ENCODE assay signal across 8 cellular contexts in genomic region chr15:83108266-83109219, GRCh38. TPM values are rescaled to one million over a fixed set of nuclear protein-coding genes. Genes with fewer than 3 reads are reported as not detected.
A peak's percentile ranks its signal among the peaks of the same experiment; 100 is the strongest.
DNase-seq lines count a peak whose midpoint lies in the region; ATAC-seq and TF ChIP-seq lines count a peak whose summit lies in the region.

No MANE protein-coding gene starts in this region.

- H3K36me3 ChIP-seq in OCI-LY3 (replicated peaks; ENCODE audit: low read depth, low read length), result no peaks in the 10 kb centered on the region

- H3K9ac ChIP-seq in OCI-LY3 (ENCODE audit: low read length), result peak overlapping the region; percentile 66

- peaks cover 16% of the 10 kb centered on the region for H3K4me1 ChIP-seq in OCI-LY3 (ENCODE audit: low read length)

- H3K4me3 ChIP-seq in OCI-LY3 (ENCODE audit: low read length) (peak overlapping the region; percentile 81), coronary artery (peak overlapping the region; percentile 73)

- no peaks in the 10 kb centered on the region for H3K9me3 Mint-ChIP-seq in activated T-cell treated with anti-CD3 and anti-CD28 coated beads, Interleukin-2, amount 50 U/mL, for 4 hours
- peaks cover 5% of the 10 kb centered on the region for H3K9me3 Mint-ChIP-seq in mesothelial cell of epicardium

- no peak overlapping the region for H3K27ac Mint-ChIP-seq in mesothelial cell of epicardium

- no peaks in the 10 kb centered on the region for H4K20me1 ChIP-seq in OCI-LY3 (ENCODE audit: insufficient read depth, low read length)

- peak overlapping the region; percentile 91 for H3K4me2 ChIP-seq in OCI-LY3 (ENCODE audit: low read length)

- peak overlapping the region; percentile 72 for H2AFZ ChIP-seq in OCI-LY3 (ENCODE audit: low read depth, low read length)

- ATAC-seq in activated T-cell treated with anti-CD3 and anti-CD28 coated beads, Interleukin-2, amount 50 U/mL, for 4 hours, result peak; percentile 28 to 33
- ATAC-seq in HG02840 (IDR thresholded peaks at IDR 0.05; ENCODE audit: low FRiP score, unreplicated experiment), result peak; percentile 54

- TF ChIP-seq CTCF in OCI-LY3 (IDR thresholded peaks at IDR 0.05; ENCODE audit: low read depth, low read length), result no peak
- TF ChIP-seq CTCF in coronary artery (IDR thresholded peaks at IDR 0.05), result no peak
- no peak for TF ChIP-seq CTCF in mesothelial cell of epicardium (IDR thresholded peaks at IDR 0.05; ENCODE audit: unreplicated experiment)

- H3K79me2 ChIP-seq in OCI-LY3 (ENCODE audit: low read length), result no peaks in the 10 kb centered on the region

- DNase-seq in activated T-cell treated with anti-CD3 and anti-CD28 coated beads, Interleukin-2, amount 50 U/mL, for 4 hours, result no peak
- no peak for DNase-seq in activated T-cell treated with anti-CD3 and anti-CD28 coated beads, Interleukin-2, amount 50 U/mL, for 1 hour
- DNase-seq in coronary artery (ENCODE audit: low spot score) (no peak), mesothelial cell of epicardium (ENCODE audit: low spot score in 2 of 2, unreplicated experiment in 2 of 2) (no peak), NCI-H345 (lab: John Stamatoyannopoulos, UW) (no peak)
- DNase-seq in activated effector memory CD4-positive, alpha-beta T cell treated with Interleukin-2 at 50 U/mL for 16 hours, result no peak

- H3K4me3 Mint-ChIP-seq in activated T-cell treated with anti-CD3 and anti-CD28 coated beads, Interleukin-2, amount 50 U/mL, for 4 hours, result peak overlapping the region; percentile 80
- H3K4me3 Mint-ChIP-seq in mesothelial cell of epicardium, result peak overlapping the region; percentile 52

- no peaks in the 10 kb centered on the region for H3K36me3 Mint-ChIP-seq in activated T-cell treated with anti-CD3 and anti-CD28 coated beads, Interleukin-2, amount 50 U/mL, for 4 hours (ENCODE audit: insufficient read depth)
- H3K36me3 Mint-ChIP-seq in mesothelial cell of epicardium, result no peaks in the 10 kb centered on the region

- H3K4me1 Mint-ChIP-seq in activated T-cell treated with anti-CD3 and anti-CD28 coated beads, Interleukin-2, amount 50 U/mL, for 4 hours (ENCODE audit: low read depth), result peaks cover 16% of the 10 kb centered on the region
- H3K4me1 Mint-ChIP-seq in mesothelial cell of epicardium, result peaks cover 8% of the 10 kb centered on the region

- no peaks in the 10 kb centered on the region for H3K27me3 ChIP-seq in OCI-LY3 (ENCODE audit: low read depth, low read length)

- peaks cover 58% of the 10 kb centered on the region for H3K27me3 Mint-ChIP-seq in activated T-cell treated with anti-CD3 and anti-CD28 coated beads, Interleukin-2, amount 50 U/mL, for 4 hours (ENCODE audit: low read depth)
- peaks cover 67% of the 10 kb centered on the region for H3K27me3 Mint-ChIP-seq in mesothelial cell of epicardium (ENCODE audit: low read depth)

- H3K27ac ChIP-seq in OCI-LY3 (ENCODE audit: low read length) (peak overlapping the region; percentile 40), coronary artery (peak overlapping the region in 1 of 2 donors; percentile 60)

- no peaks in the 10 kb centered on the region for H3K9me3 ChIP-seq in OCI-LY3 (ENCODE audit: insufficient read depth, low read length)

RNA-seq across cellular contexts. Expression of gene TM6SF1, which starts 1.1 kb away (rescaled TPM):
- total RNA-seq in activated T-cell treated with anti-CD3 and anti-CD28 coated beads, Interleukin-2, amount 50 U/mL, for 4 hours, result under 1 TPM; 0.38 to 0.63 (median 0.40) TPM
- not detected in 3 replicates for total RNA-seq in mesothelial cell of epicardium

RNA-seq across cellular contexts. Expression of gene BTBD1, which starts 41.5 kb away (rescaled TPM):
- 10 to 100 TPM; 45.6 to 47.9 (median 46.7) TPM for total RNA-seq in activated T-cell treated with anti-CD3 and anti-CD28 coated beads, Interleukin-2, amount 50 U/mL, for 4 hours
- total RNA-seq in mesothelial cell of epicardium, result 33.4 to 37.4 TPM (median 35.0 TPM) in 3 replicates
